1 cellular context compared by ENCODE assay signal in genomic region chr14:92880351-92880750, GRCh38.
TF ChIP-seq lines count a peak whose summit lies in the region.

No MANE protein-coding gene starts in this region.

TF ChIP-seq in H1, 55 proteins besides CTCF, POLR2A, EP300 and RAD21 (continued from another document):
- TF ChIP-seq ATF2 (IDR thresholded peaks at IDR 0.05; ENCODE audit: low read length) (no peak), PHF8 (conservative IDR thresholded peaks at IDR 0.05; ENCODE audit: low read depth, low read length) (no peak), GTF2F1 (IDR thresholded peaks at IDR 0.05; ENCODE audit: borderline replicate concordance, low read depth, low read length) (no peak), BCL11A (IDR thresholded peaks at IDR 0.05; ENCODE audit: low read depth in 2 of 2, low read length in 2 of 2) (no peak), SIRT6 (IDR thresholded peaks at IDR 0.05; ENCODE audit: low read length) (no peak), GABPA (IDR thresholded peaks at IDR 0.05; ENCODE audit: borderline replicate concordance, insufficient read depth, low read length) (no peak), SP1 (IDR thresholded peaks at IDR 0.05; ENCODE audit: low read depth, low read length) (no peak), EZH2 (IDR thresholded peaks at IDR 0.05; ENCODE audit: low read depth, low read length, severe bottlenecking) (no peak), POU5F1 (IDR thresholded peaks at IDR 0.05; ENCODE audit: low read depth, low read length) (no peak), USF2 (IDR thresholded peaks at IDR 0.05; ENCODE audit: low read length) (no peak), JUN (IDR thresholded peaks at IDR 0.05; ENCODE audit: low read depth, low read length) (no peak)
